In genomic region chr12:60173213-60174170, GRCh38 we compare ENCODE assay signal across 20 cellular contexts.
DNase-seq lines count a peak whose midpoint lies in the region; ATAC-seq and TF ChIP-seq lines count a peak whose summit lies in the region.
"Had no signal": no experiment of that assay in that cellular context is flagged by ENCODE, and none has a peak within 500 bp of the region (broad histone marks: within the 10 kb centered on the region; RNA-seq: fewer than 3 reads in every experiment).

No MANE protein-coding gene starts in this region.

- H3K27ac ChIP-seq in IMR-90 (ENCODE audit: insufficient read depth, low read length) (no peak overlapping the region), SJSA1 (no peak overlapping the region)
- H3K27ac ChIP-seq: SJCRH30, testis had no signal

- peak overlapping the region; percentile 72; the same call in 1 of the 2 replicates for H2BK120ac ChIP-seq in IMR-90 (ENCODE audit: low read depth, low read length)

- no peaks in the 10 kb centered on the region for H3K9me3 ChIP-seq in IMR-90 (ENCODE audit: control insufficient read depth, insufficient read depth, low read length)
- no peaks in the 10 kb centered on the region for H3K9me3 ChIP-seq in SJSA1 (replicated peaks)
- H3K9me3 ChIP-seq: BE2C, SJCRH30, testis had no signal

- intact Hi-C loops in IMR-90 (cut with micrococcal nuclease): no loop called here

- in situ Hi-C loops in IMR-90 (cut with MboI; ENCODE audit: low sequenced_read_pairs): no loop called here

- peaks cover 1% of the 10 kb centered on the region; the same call in 1 of the 2 replicates for H3K9me1 ChIP-seq in IMR-90 (ENCODE audit: insufficient read depth, low read length)

- H3K4ac ChIP-seq in IMR-90 (ENCODE audit: low read depth, low read length): no peak overlapping the region

- H3K14ac ChIP-seq in IMR-90 (replicated peaks; ENCODE audit: low read depth, low read length): no peak overlapping the region; the same call in 1 of the 2 replicates

- no peaks in the 10 kb centered on the region for H4K20me1 ChIP-seq in IMR-90 (ENCODE audit: insufficient read depth, low read length)

- H2AFZ ChIP-seq in IMR-90 (replicated peaks; ENCODE audit: low read length, poor library complexity): no peak overlapping the region

- H3K9ac ChIP-seq in IMR-90 (ENCODE audit: low read depth, low read length): no peak overlapping the region

- TF ChIP-seq CTCF in IMR-90 (conservative IDR thresholded peaks at IDR 0.05; ENCODE audit: low read depth, low read length): no peak
- TF ChIP-seq CTCF in progenitor cell of endocrine pancreas (IDR thresholded peaks at IDR 0.05; ENCODE audit: unreplicated experiment): no peak

- peak overlapping the region in 1 of 2 experiments; percentile 62; a peak in 1 of 4 replicates for H4K8ac ChIP-seq in IMR-90 (ENCODE audit: low read depth in 2 of 2, low read length in 2 of 2)

- no peaks in the 10 kb centered on the region for H3K79me1 ChIP-seq in IMR-90 (ENCODE audit: low read depth in 1 of 2, low read length in 2 of 2)

- peak overlapping the region; percentile 38 for H4K91ac ChIP-seq in IMR-90 (ENCODE audit: insufficient read depth, low read depth, low read length)

- POLR2A ChIA-PET in IMR-90 (lab: Charles Lee; ENCODE audit: unreplicated experiment): no interaction called here

- ATAC-seq in IMR-90 (ENCODE audit: low read depth) (no peak), GM18502 (IDR thresholded peaks at IDR 0.05; ENCODE audit: poor library complexity, unreplicated experiment) (no peak), HG03159 (IDR thresholded peaks at IDR 0.05; ENCODE audit: unreplicated experiment) (no peak)
- ATAC-seq: activated naive CD8-positive, alpha-beta T cell treated with anti-CD3 and anti-CD28 coated beads, Interleukin-2, amount 50 U/mL, for 24 hours; GM12878 had no signal

- H2AK9ac ChIP-seq in IMR-90 (replicated peaks; ENCODE audit: low read depth, low read length, poor library complexity): no peak overlapping the region

- H3K18ac ChIP-seq in IMR-90 (ENCODE audit: low read depth, low read length): peak overlapping the region; percentile 67; the same call in 1 of the 2 replicates

- no peaks in the 10 kb centered on the region for H3K36me3 ChIP-seq in IMR-90 (ENCODE audit: control insufficient read depth, insufficient read depth, low read length)
- H3K36me3 ChIP-seq in SJSA1: no peaks in the 10 kb centered on the region
- H3K36me3 ChIP-seq: BE2C, SJCRH30 had no signal

- H3K4me1 Mint-ChIP-seq in progenitor cell of endocrine pancreas (ENCODE audit: low read depth): peaks cover 27% of the 10 kb centered on the region
- H3K4me1 Mint-ChIP-seq: activated naive CD8-positive, alpha-beta T cell treated with anti-CD3 and anti-CD28 coated beads, Interleukin-2, amount 50 U/mL, for 24 hours; mesothelial cell of epicardium; neural crest cell had no signal

- H3K4me3 ChIP-seq in IMR-90 (ENCODE audit: insufficient read depth, low read depth, low read length) (no peak overlapping the region), SJSA1 (no peak overlapping the region)
- H3K4me3 ChIP-seq: GM12878, SJCRH30, testis had no signal

- no peak for TF ChIP-seq RAD21 in IMR-90 (IDR thresholded peaks at IDR 0.05; ENCODE audit: low read length)

- H2BK20ac ChIP-seq in IMR-90 (ENCODE audit: low read depth, low read length): peak overlapping the region; percentile 39; the same call in 1 of the 2 replicates

- no peak overlapping the region for H3K56ac ChIP-seq in IMR-90 (ENCODE audit: extremely low read depth, insufficient read depth, low read length)

- DNase-seq in IMR-90 (no peak), NCI-H2171 treated with DMSO at 0.1 percent for 48 hours (lab: John Stamatoyannopoulos, UW) (peak; percentile 49), SJSA1 (ENCODE audit: low read depth in 1 of 2, low spot score in 2 of 2) (peak; percentile 69 to 78), progenitor cell of endocrine pancreas (ENCODE audit: low spot score, unreplicated experiment) (no peak), SIG-M5 (lab: John Stamatoyannopoulos, UW) (no peak)
- DNase-seq: activated CD4-positive, CD25-positive, alpha-beta regulatory T cell treated with anti-CD3 and anti-CD28 coated beads, Interleukin-2, amount 50 U/mL, for 72 hours; activated naive CD8-positive, alpha-beta T cell treated with anti-CD3 and anti-CD28 coated beads, Interleukin-2, amount 50 U/mL, for 24 hours; BE2C; foreskin melanocyte; GDM1; left cardiac atrium; NCI-H2107; SJCRH30; T-helper 9 cell; testis had no signal

- dilution Hi-C loops in IMR-90 (cut with HindIII; ENCODE audit: low sequenced_read_pairs, unreplicated experiment): no loop called here

- H3K23ac ChIP-seq in IMR-90 (ENCODE audit: low read depth, low read length): no peak overlapping the region

- no peaks in the 10 kb centered on the region for H3K27me3 Mint-ChIP-seq in progenitor cell of endocrine pancreas
- H3K27me3 Mint-ChIP-seq: activated naive CD8-positive, alpha-beta T cell treated with anti-CD3 and anti-CD28 coated beads, Interleukin-2, amount 50 U/mL, for 24 hours had no signal

- peak overlapping the region; percentile 69; the same call in 1 of the 2 replicates for H2AK5ac ChIP-seq in IMR-90 (ENCODE audit: low read depth, low read length)

- peak overlapping the region; percentile 38 for H2BK5ac ChIP-seq in IMR-90 (ENCODE audit: low read depth, low read length, poor library complexity, severe bottlenecking)

- no TSS peak for BruUV-seq in IMR-90 (replicated peaks; lab: Mats Ljungman, UMichigan)

- no peaks in the 10 kb centered on the region for H3K36me3 Mint-ChIP-seq in progenitor cell of endocrine pancreas (ENCODE audit: insufficient read depth)
- H3K36me3 Mint-ChIP-seq: mesothelial cell of epicardium had no signal

- H3K4me2 ChIP-seq in IMR-90 (ENCODE audit: low read depth, low read length): no peak overlapping the region

- H3K27ac Mint-ChIP-seq in progenitor cell of endocrine pancreas: peak overlapping the region; percentile 91
- H3K27ac Mint-ChIP-seq: activated naive CD8-positive, alpha-beta T cell treated with anti-CD3 and anti-CD28 coated beads, Interleukin-2, amount 50 U/mL, for 24 hours; mesothelial cell of epicardium had no signal

- no peak overlapping the region for H3K4me3 Mint-ChIP-seq in progenitor cell of endocrine pancreas (ENCODE audit: low read depth)
- H3K4me3 Mint-ChIP-seq: activated naive CD8-positive, alpha-beta T cell treated with anti-CD3 and anti-CD28 coated beads, Interleukin-2, amount 50 U/mL, for 24 hours; mesothelial cell of epicardium; neural crest cell had no signal

- peak overlapping the region; percentile 66; the same call in 1 of the 2 replicates for H4K5ac ChIP-seq in IMR-90 (ENCODE audit: low read depth, low read length)

- H3K27me3 ChIP-seq in IMR-90 (ENCODE audit: control insufficient read depth, insufficient read depth, low read length) (no peaks in the 10 kb centered on the region), SJSA1 (replicated peaks) (peaks cover 73% of the 10 kb centered on the region)
- H3K27me3 ChIP-seq: BE2C, SJCRH30, testis had no signal

- H3K9me3 Mint-ChIP-seq in progenitor cell of endocrine pancreas (ENCODE audit: low read depth): peaks cover 5% of the 10 kb centered on the region
- H3K9me3 Mint-ChIP-seq: mesothelial cell of epicardium, neural crest cell had no signal

- TF ChIP-seq POLR2A in IMR-90 (IDR thresholded peaks at IDR 0.05; ENCODE audit: low read depth, low read length): no peak

- CTCF ChIA-PET in IMR-90 (lab: Yijun Ruan, JAX): interaction anchor here (0.6 to 0.7 kb wide), 2 partner anchors 233 to 255 kb away, joined by 3 to 6 read pairs; no protein-coding TSS in a partner anchor

- no peak overlapping the region for H2BK15ac ChIP-seq in IMR-90 (ENCODE audit: low read depth, low read length)

- H3K4me1 ChIP-seq in IMR-90 (ENCODE audit: control insufficient read depth, insufficient read depth, low read length) (peaks cover 4% of the 10 kb centered on the region; the same call in 1 of the 2 replicates), SJSA1 (replicated peaks) (no peaks in the 10 kb centered on the region)
- H3K4me1 ChIP-seq: BE2C, SJCRH30, testis had no signal

- WGBS in IMR-90 (ENCODE audit: extremely low coverage in 2 of 2, insufficient read length in 1 of 2), 2 experiments: no CpG with 5 or more reads among the region's 9 CpGs

TF ChIP-seq in IMR-90, 13 proteins besides CTCF, POLR2A, EP300 and RAD21:
- TF ChIP-seq CEBPB (IDR thresholded peaks at IDR 0.05; ENCODE audit: low read depth, low read length): peak; percentile 93
- TF ChIP-seq SMC3 (IDR thresholded peaks at IDR 0.05; ENCODE audit: low read depth, low read length): no peak

Comparison
In these comparisons a context has a peak if more than half of its experiments do, and no peak if none do; other contexts are left out.
1. DNase-seq: peak in NCI-H2171 treated with DMSO at 0.1 percent for 48 hours (single experiment) and SJSA1 (2 of 2); none in IMR-90 (single experiment), progenitor cell of endocrine pancreas (single experiment) and SIG-M5 (single experiment).